In genomic region chr7:11161499-11161898, GRCh38 we compare ENCODE assay signal across 23 cellular contexts.
"Had no signal": no experiment of that assay in that cellular context is flagged by ENCODE, and none has a peak within 500 bp of the region (broad histone marks: within the 10 kb centered on the region; RNA-seq: fewer than 3 reads in every experiment).

No MANE protein-coding gene starts in this region.

- H3K36me3 ChIP-seq: SJSA1 had no signal

- H3K4me3 Mint-ChIP-seq: IgD-negative memory B cell, T-cell had no signal

- H3K4me3 ChIP-seq: K562, SJSA1, SK-N-MC had no signal

- H3K27me3 ChIP-seq: SJSA1 had no signal

- H3K4me1 ChIP-seq: SJSA1 had no signal

- H3K9ac ChIP-seq: KMS-11 had no signal

- H3K27me3 Mint-ChIP-seq: IgD-negative memory B cell, T-cell had no signal

- ATAC-seq: K562, T-cell had no signal

- H3K4me1 Mint-ChIP-seq: IgD-negative memory B cell, T-cell had no signal

- FAIRE-seq: K562 had no signal

- H3K9me3 Mint-ChIP-seq: IgD-negative memory B cell, T-cell had no signal

- H3K9me3 ChIP-seq: SJSA1 had no signal

- H3K27ac Mint-ChIP-seq: IgD-negative memory B cell, T-cell had no signal

- H3K27ac ChIP-seq: KMS-11, RWPE1, SJSA1, SK-N-MC had no signal

- DNase-seq: Kasumi-1, MM.1S, NCI-H1092 treated with DMSO at 0.1 percent for 48 hours, NCI-H1436, NCI-H187, NCI-H2029, NCI-H2081 treated with DMSO at 0.1 percent for 48 hours, NCI-H2171, NCI-H226, NCI-H446, NCI-H510A, NCI-H524 treated with DMSO at 0.1 percent for 48 hours, NCI-H69, NCI-H774, SHP77 treated with DMSO at 0.1 percent for 48 hours, SW 1271, T-cell had no signal

- H3K4me2 ChIP-seq: KMS-11 had no signal
